1 cellular context compared by ENCODE assay signal in the genomic region with DNA sequence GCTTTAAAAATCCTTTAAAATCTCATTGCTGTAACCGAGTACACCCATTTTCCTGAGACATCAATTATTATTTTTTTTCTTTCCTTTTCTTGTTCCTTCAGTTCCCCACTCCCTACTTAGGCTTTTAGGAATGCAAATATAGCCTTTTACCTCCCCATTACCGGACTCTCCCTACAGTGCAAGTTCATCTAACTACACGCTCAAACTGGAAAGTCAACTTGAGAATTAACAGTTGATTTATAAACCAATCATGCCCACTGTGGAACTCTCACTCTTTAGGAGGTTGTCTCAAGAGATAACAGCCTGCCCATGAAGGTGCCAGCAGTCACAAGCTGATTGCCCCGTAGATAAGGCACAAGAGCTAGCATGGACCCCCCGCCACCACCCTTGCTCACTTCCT.
TF ChIP-seq lines count a peak whose summit lies in the region.

No MANE protein-coding gene starts in this region.

TF ChIP-seq in GM23338, 12 proteins besides CTCF, POLR2A, EP300 and RAD21 (continued from another document):
- TF ChIP-seq, protein P1, sequence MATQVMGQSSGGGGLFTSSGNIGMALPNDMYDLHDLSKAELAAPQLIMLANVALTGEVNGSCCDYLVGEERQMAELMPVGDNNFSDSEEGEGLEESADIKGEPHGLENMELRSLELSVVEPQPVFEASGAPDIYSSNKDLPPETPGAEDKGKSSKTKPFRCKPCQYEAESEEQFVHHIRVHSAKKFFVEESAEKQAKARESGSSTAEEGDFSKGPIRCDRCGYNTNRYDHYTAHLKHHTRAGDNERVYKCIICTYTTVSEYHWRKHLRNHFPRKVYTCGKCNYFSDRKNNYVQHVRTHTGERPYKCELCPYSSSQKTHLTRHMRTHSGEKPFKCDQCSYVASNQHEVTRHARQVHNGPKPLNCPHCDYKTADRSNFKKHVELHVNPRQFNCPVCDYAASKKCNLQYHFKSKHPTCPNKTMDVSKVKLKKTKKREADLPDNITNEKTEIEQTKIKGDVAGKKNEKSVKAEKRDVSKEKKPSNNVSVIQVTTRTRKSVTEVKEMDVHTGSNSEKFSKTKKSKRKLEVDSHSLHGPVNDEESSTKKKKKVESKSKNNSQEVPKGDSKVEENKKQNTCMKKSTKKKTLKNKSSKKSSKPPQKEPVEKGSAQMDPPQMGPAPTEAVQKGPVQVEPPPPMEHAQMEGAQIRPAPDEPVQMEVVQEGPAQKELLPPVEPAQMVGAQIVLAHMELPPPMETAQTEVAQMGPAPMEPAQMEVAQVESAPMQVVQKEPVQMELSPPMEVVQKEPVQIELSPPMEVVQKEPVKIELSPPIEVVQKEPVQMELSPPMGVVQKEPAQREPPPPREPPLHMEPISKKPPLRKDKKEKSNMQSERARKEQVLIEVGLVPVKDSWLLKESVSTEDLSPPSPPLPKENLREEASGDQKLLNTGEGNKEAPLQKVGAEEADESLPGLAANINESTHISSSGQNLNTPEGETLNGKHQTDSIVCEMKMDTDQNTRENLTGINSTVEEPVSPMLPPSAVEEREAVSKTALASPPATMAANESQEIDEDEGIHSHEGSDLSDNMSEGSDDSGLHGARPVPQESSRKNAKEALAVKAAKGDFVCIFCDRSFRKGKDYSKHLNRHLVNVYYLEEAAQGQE (IDR thresholded peaks at IDR 0.05; ENCODE audit: unreplicated experiment), result no peak
- TF ChIP-seq EZH2 (IDR thresholded peaks at IDR 0.05; ENCODE audit: low read depth, unreplicated experiment) (no peak), ZNF331 (CRISPR knock-in tag; IDR thresholded peaks at IDR 0.05; ENCODE audit: low read depth) (no peak), NANOG (IDR thresholded peaks at IDR 0.05; ENCODE audit: borderline replicate concordance) (no peak), CREB1 (CRISPR knock-in tag; IDR thresholded peaks at IDR 0.05; ENCODE audit: low read depth) (no peak)
